18 cellular contexts compared by ENCODE assay signal in the genomic region with DNA sequence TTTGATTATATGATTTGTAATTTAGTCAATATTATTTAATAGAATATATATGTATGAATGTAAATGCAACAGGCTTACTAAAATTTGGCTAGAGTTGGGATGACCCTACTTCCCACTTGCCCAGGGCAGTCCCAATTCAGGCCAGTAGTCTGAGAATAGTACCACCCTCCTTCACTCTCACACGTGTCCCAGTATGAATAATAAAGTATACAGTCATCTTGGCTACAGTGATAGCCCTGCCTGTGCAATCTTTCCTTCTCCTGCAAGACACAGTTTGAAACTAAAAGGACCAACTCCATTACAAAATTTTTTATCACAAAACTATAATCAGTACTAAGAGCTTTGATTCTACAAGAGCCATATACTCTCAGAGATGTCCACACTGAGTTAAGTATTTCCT.
"Had no signal": no experiment of that assay in that cellular context is flagged by ENCODE, and none has a peak within 500 bp of the region (broad histone marks: within the 10 kb centered on the region; RNA-seq: fewer than 3 reads in every experiment).

No MANE protein-coding gene starts in this region.

- H3K4me3 ChIP-seq: colonic mucosa, esophagus squamous epithelium, heart left ventricle, lung, right atrium auricular region, sigmoid colon, transverse colon had no signal

- H3K9me3 ChIP-seq: colonic mucosa, esophagus squamous epithelium, heart left ventricle, right atrium auricular region, sigmoid colon, transverse colon had no signal

- H3K27ac ChIP-seq: colonic mucosa, esophagus squamous epithelium, heart left ventricle, sigmoid colon, transverse colon had no signal

- H3K9me3 Mint-ChIP-seq: naive thymus-derived CD4-positive, alpha-beta T cell; nephron progenitor cell; stimulated activated naive CD8-positive, alpha-beta T cell treated with anti-CD3 and anti-CD28 coated beads, Interleukin-15, Interleukin-2, amounts not matched to agents 100 ng/mL and 50 ng/mL, for 24 hours had no signal

- H3K36me3 ChIP-seq: colonic mucosa had no signal

- DNase-seq: colonic mucosa; dermis blood vessel endothelial cell; esophagus squamous epithelium; foreskin melanocyte; heart left ventricle; hippocampal formation; left colon; left ventricle myocardium superior; mesendoderm; naive thymus-derived CD4-positive, alpha-beta T cell; nephron progenitor cell; sigmoid colon; small intestine; stimulated activated CD4-positive, alpha-beta T cell treated with anti-CD3 and anti-CD28 coated beads, Interleukin-2, amount 100 ng/mL, for 48 hours; transverse colon had no signal

- H3K27me3 Mint-ChIP-seq: naive thymus-derived CD4-positive, alpha-beta T cell; stimulated activated naive CD8-positive, alpha-beta T cell treated with anti-CD3 and anti-CD28 coated beads, Interleukin-15, Interleukin-2, amounts not matched to agents 100 ng/mL and 50 ng/mL, for 24 hours had no signal

- H3K4me3 Mint-ChIP-seq: naive thymus-derived CD4-positive, alpha-beta T cell; nephron progenitor cell; stimulated activated naive CD8-positive, alpha-beta T cell treated with anti-CD3 and anti-CD28 coated beads, Interleukin-15, Interleukin-2, amounts not matched to agents 100 ng/mL and 50 ng/mL, for 24 hours had no signal

- H3K27me3 ChIP-seq: colonic mucosa, esophagus squamous epithelium, heart left ventricle, right atrium auricular region, sigmoid colon, transverse colon had no signal

- H3K27ac Mint-ChIP-seq: naive thymus-derived CD4-positive, alpha-beta T cell; nephron progenitor cell; stimulated activated naive CD8-positive, alpha-beta T cell treated with anti-CD3 and anti-CD28 coated beads, Interleukin-15, Interleukin-2, amounts not matched to agents 100 ng/mL and 50 ng/mL, for 24 hours had no signal

- H3K4me1 Mint-ChIP-seq: nephron progenitor cell had no signal

- H3K4me1 ChIP-seq: colonic mucosa, esophagus squamous epithelium, transverse colon had no signal

- ATAC-seq: heart left ventricle; left colon; left ventricle myocardium superior; naive thymus-derived CD4-positive, alpha-beta T cell had no signal
